Comparison of ENCODE assay signal across 8 cellular contexts in genomic region chr11:77993902-77994301, GRCh38. TPM values are rescaled to one million over a fixed set of nuclear protein-coding genes. Genes with fewer than 3 reads are reported as not detected.
DNase-seq lines count a peak whose midpoint lies in the region; ATAC-seq and TF ChIP-seq lines count a peak whose summit lies in the region.

No MANE protein-coding gene starts in this region.

- no peaks in the 10 kb centered on the region for H3K27me3 ChIP-seq in ascending aorta
- H3K27me3 ChIP-seq in right lobe of liver: no peaks in the 10 kb centered on the region

- peaks cover 27% of the 10 kb centered on the region for H3K4me1 Mint-ChIP-seq in activated naive CD4-positive, alpha-beta T cell treated with anti-CD3 and anti-CD28 coated beads, Interleukin-2, amount 50 U/mL, for 24 hours
- peaks cover 9% of the 10 kb centered on the region for H3K4me1 Mint-ChIP-seq in type B pancreatic cell (ENCODE audit: unreplicated experiment)

- H3K27ac ChIP-seq in ascending aorta (peak overlapping the region; percentile 79), right lobe of liver (peak overlapping the region in 1 of 3 donors; percentile 37)

- TF ChIP-seq POLR2A in right lobe of liver (IDR thresholded peaks at IDR 0.05): no peak

- intact Hi-C loops in ascending aorta (cut with DNase I): loop anchor here (1.0 to 10.0 kb wide), 5 partner anchors 46 to 573 kb away; partner anchors contain the start of genes AAMDC, GAB2, KCTD21 and USP35
- intact Hi-C loops in right lobe of liver (cut with DNase I): no loop called here

- WGBS in right lobe of liver (ENCODE audit: insufficient coverage, low coverage, low lambda C conversion rate, missing lambda C conversion rate): 0% methylated on average over 9 of the region's 11 CpGs

- H3K4me3 Mint-ChIP-seq in activated naive CD4-positive, alpha-beta T cell treated with anti-CD3 and anti-CD28 coated beads, Interleukin-2, amount 50 U/mL, for 24 hours: peak overlapping the region; percentile 92
- peak overlapping the region; percentile 98 for H3K4me3 Mint-ChIP-seq in type B pancreatic cell

- H3K27ac Mint-ChIP-seq in activated naive CD4-positive, alpha-beta T cell treated with anti-CD3 and anti-CD28 coated beads, Interleukin-2, amount 50 U/mL, for 24 hours: peak overlapping the region; percentile 94
- peak overlapping the region; percentile 85 for H3K27ac Mint-ChIP-seq in type B pancreatic cell

- H3K4me1 ChIP-seq in ascending aorta: peaks cover 0 to 11% of the 10 kb centered on the region in 2 donors
- H3K4me1 ChIP-seq in right lobe of liver: peaks cover 0 to 17% (median 2%) of the 10 kb centered on the region in 4 donors

- H3K9me3 Mint-ChIP-seq in activated naive CD4-positive, alpha-beta T cell treated with anti-CD3 and anti-CD28 coated beads, Interleukin-2, amount 50 U/mL, for 24 hours: no peaks in the 10 kb centered on the region
- no peaks in the 10 kb centered on the region for H3K9me3 Mint-ChIP-seq in type B pancreatic cell

- TF ChIP-seq CTCF in ascending aorta (IDR thresholded peaks at IDR 0.05): no peak
- no peak for TF ChIP-seq CTCF in right lobe of liver (IDR thresholded peaks at IDR 0.05)
- TF ChIP-seq CTCF in type B pancreatic cell (conservative IDR thresholded peaks at IDR 0.05): no peak

- no peaks in the 10 kb centered on the region for H3K27me3 Mint-ChIP-seq in activated naive CD4-positive, alpha-beta T cell treated with anti-CD3 and anti-CD28 coated beads, Interleukin-2, amount 50 U/mL, for 24 hours
- H3K27me3 Mint-ChIP-seq in type B pancreatic cell: no peaks in the 10 kb centered on the region

- ATAC-seq in right lobe of liver: no peak
- ATAC-seq in HG02798 (IDR thresholded peaks at IDR 0.05; ENCODE audit: poor library complexity, unreplicated experiment): no peak

- H3K9me3 ChIP-seq in ascending aorta (no peaks in the 10 kb centered on the region), right lobe of liver (no peaks in the 10 kb centered on the region)

- H3K36me3 ChIP-seq in ascending aorta (peaks cover 7 to 22% of the 10 kb centered on the region in 2 donors), right lobe of liver (peaks cover 0 to 18% (median 2%) of the 10 kb centered on the region in 4 donors)

- peaks cover 2% of the 10 kb centered on the region for H3K36me3 Mint-ChIP-seq in activated naive CD4-positive, alpha-beta T cell treated with anti-CD3 and anti-CD28 coated beads, Interleukin-2, amount 50 U/mL, for 24 hours
- peaks cover 4% of the 10 kb centered on the region for H3K36me3 Mint-ChIP-seq in type B pancreatic cell

- DNase-seq in activated naive CD4-positive, alpha-beta T cell treated with Interleukin-2 at 50 U/mL for 16 hours: no peak
- no peak for DNase-seq in ascending aorta (ENCODE audit: low spot score in 2 of 2)
- no peak for DNase-seq in right lobe of liver
- no peak for DNase-seq in type B pancreatic cell (ENCODE audit: extremely low spot score, unreplicated experiment)
- DNase-seq in pons (ENCODE audit: low spot score): no peak
- DNase-seq in stimulated activated CD4-positive, alpha-beta T cell treated with anti-CD3 and anti-CD28 coated beads, Interleukin-4, amount 100 ng/mL, for 4 hours: no peak

- peak overlapping the region; percentile 63 to 65 for H3K4me3 ChIP-seq in ascending aorta
- peak overlapping the region; percentile 55 to 70 (median 63) for H3K4me3 ChIP-seq in right lobe of liver

RNA-seq across cellular contexts. Expression of gene INTS4, which starts 0.6 kb away (rescaled TPM):
- total RNA-seq in ascending aorta (10.7 TPM), right lobe of liver (10 to 100 TPM in 5 of 6 experiments, 1 to 10 TPM in 1; 8.3 to 19.0 (median 14.7) TPM), type B pancreatic cell (ENCODE audit: low replicate concordance) (27.1 and 46.3 TPM in 2 replicates)

RNA-seq across cellular contexts. Expression of gene KCTD14, which starts 29.2 kb away (rescaled TPM):
- 0.96 TPM for total RNA-seq in ascending aorta
- total RNA-seq in right lobe of liver: 10 to 100 TPM in 1 of 6 experiments, 1 to 10 TPM in 5; 4.8 to 12.1 (median 6.3) TPM
- 1.2 and 2.8 TPM in 2 replicates for total RNA-seq in type B pancreatic cell (ENCODE audit: low replicate concordance)
